Comparison of ENCODE assay signal across 10 cellular contexts in the genomic region with DNA sequence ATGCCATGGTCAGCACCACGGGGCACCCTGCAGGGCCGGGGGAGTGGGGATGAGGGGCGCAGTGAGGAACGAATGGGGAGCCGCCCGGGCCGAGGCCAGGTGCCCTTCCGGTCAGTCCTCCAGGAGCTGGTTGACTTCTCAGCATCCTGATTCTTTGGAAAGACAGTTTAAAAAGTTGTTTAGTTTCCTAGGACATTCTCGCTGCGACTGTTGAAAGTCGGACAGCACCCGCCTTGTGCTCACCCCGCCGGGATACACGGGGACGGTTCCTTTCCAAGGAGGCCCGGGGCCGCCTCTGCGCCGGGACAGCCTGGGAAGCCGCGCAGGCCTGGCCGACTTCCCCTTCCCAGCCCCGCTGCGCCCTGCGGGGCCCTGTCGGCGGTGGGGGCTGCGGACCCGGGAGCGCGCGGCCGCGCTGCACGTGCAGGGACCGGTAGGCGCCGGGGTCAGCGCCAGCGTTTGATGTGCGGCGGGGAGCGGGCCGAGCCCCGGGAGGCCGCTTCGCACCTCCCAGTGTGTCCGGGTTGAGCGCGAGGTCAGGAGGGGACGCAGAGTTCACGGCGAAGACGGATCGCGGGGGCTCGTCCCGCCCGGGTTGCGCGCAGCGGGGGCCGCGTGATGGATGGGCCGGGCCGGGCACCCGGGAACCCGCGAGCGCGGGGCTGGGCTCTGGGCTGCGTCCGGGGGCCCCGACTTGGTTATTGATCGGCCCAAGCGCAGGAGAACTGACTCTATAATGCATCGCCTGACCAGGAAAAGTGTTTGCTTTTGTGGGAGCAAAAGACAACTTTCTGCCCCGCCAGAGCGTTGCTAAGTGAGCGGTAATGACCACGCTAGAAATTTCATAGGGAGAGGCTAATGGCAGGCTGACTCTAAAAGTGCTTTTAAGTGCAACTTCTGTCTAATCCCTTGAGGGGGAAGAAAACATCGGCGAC. TPM values are rescaled to one million over a fixed set of nuclear protein-coding genes. Genes with fewer than 3 reads are reported as not detected.
DNase-seq lines count a peak whose midpoint lies in the region; ATAC-seq and TF ChIP-seq lines count a peak whose summit lies in the region.
"Had no signal": no experiment of that assay in that cellular context is flagged by ENCODE, and none has a peak within 500 bp of the region (broad histone marks: within the 10 kb centered on the region; RNA-seq: fewer than 3 reads in every experiment).

No MANE protein-coding gene starts in this region.

- peak overlapping the region; percentile 16 for H3K9ac ChIP-seq in muscle layer of colon (ENCODE audit: low read length)

- H2AFZ ChIP-seq in OCI-LY7 (ENCODE audit: low read length): no peak overlapping the region

- 21% methylated on average over 26 of the region's 84 CpGs for WGBS in esophagus muscularis mucosa

- no peaks in the 10 kb centered on the region for H3K9me3 ChIP-seq in esophagus muscularis mucosa
- H3K9me3 ChIP-seq in muscle layer of colon (ENCODE audit: low read length): no peaks in the 10 kb centered on the region
- H3K9me3 ChIP-seq in OCI-LY7 (ENCODE audit: low read length): no peaks in the 10 kb centered on the region

- BruUV-seq in OCI-LY7 (replicated peaks; lab: Mats Ljungman, UMichigan): no TSS peak

- no peak for ATAC-seq in HG02981 (IDR thresholded peaks at IDR 0.05; ENCODE audit: unreplicated experiment)

- CTCF ChIA-PET in OCI-LY7 (lab: Charles Lee; ENCODE audit: unreplicated experiment): no interaction called here

- H3K4me1 ChIP-seq in esophagus muscularis mucosa (peaks cover 6 to 20% (median 17%) of the 10 kb centered on the region in 4 donors), muscle layer of colon (ENCODE audit: insufficient read depth, low read length) (peaks cover 5% of the 10 kb centered on the region), OCI-LY7 (ENCODE audit: insufficient read depth, low read length, poor library complexity, severe bottlenecking) (no peaks in the 10 kb centered on the region)

- H3K36me3 ChIP-seq in esophagus muscularis mucosa (no peaks in the 10 kb centered on the region), muscle layer of colon (ENCODE audit: insufficient read depth, low read length) (no peaks in the 10 kb centered on the region), OCI-LY7 (ENCODE audit: insufficient read depth, low read length) (no peaks in the 10 kb centered on the region)

- H3K27me3 ChIP-seq in esophagus muscularis mucosa: no peaks in the 10 kb centered on the region
- no peaks in the 10 kb centered on the region for H3K27me3 ChIP-seq in muscle layer of colon (ENCODE audit: control insufficient read depth in 1 of 2, insufficient read depth in 2 of 2, low read length in 2 of 2)

- POLR2A ChIA-PET in OCI-LY7 (lab: Charles Lee): no interaction called here

- TF ChIP-seq POLR2A in esophagus muscularis mucosa (IDR thresholded peaks at IDR 0.05; ENCODE audit: low read depth): no peak

- no peaks in the 10 kb centered on the region for H4K20me1 ChIP-seq in OCI-LY7 (ENCODE audit: insufficient read depth, low read length)

- DNase-seq in stimulated activated CD4-positive, alpha-beta T cell treated with anti-CD3 and anti-CD28 coated beads, Interleukin-15, amount 100 ng/mL, for 24 hours: peak; percentile 24
- DNase-seq in stimulated activated CD4-positive, alpha-beta T cell treated with anti-CD3 and anti-CD28 coated beads, Interleukin-4, amount 100 ng/mL, for 24 hours: no peak
- DNase-seq in esophagus muscularis mucosa (ENCODE audit: extremely low spot score): no peak
- no peak for DNase-seq in NK-92 (lab: John Stamatoyannopoulos, UW; ENCODE audit: unreplicated experiment)
- DNase-seq in OCI-LY7 (ENCODE audit: low spot score): no peak
- no peak for DNase-seq in NOMO-1 treated with dmso at 0.1 percent for 144 hours (lab: John Stamatoyannopoulos, UW; ENCODE audit: unreplicated experiment)

- TF ChIP-seq CTCF in esophagus muscularis mucosa (IDR thresholded peaks at IDR 0.05) (no peak), OCI-LY7 (conservative IDR thresholded peaks at IDR 0.05; ENCODE audit: low read length) (no peak)

- H3K27ac ChIP-seq in esophagus muscularis mucosa (replicated peaks in 1 of 4) (peak overlapping the region; percentile 53 to 68 (median 58)), muscle layer of colon (ENCODE audit: low read depth, low read length) (peak overlapping the region; percentile 67), OCI-LY7 (ENCODE audit: low read depth, low read length, poor library complexity, severe bottlenecking) (no peak overlapping the region)
- H3K27ac ChIP-seq: SK-N-MC had no signal

- intact Hi-C loops in esophagus muscularis mucosa (cut with DNase I): no loop called here
- intact Hi-C loops in OCI-LY7 (cut with micrococcal nuclease; ENCODE audit: unreplicated experiment): no loop called here

- no peak for TF ChIP-seq EP300 in esophagus muscularis mucosa (IDR thresholded peaks at IDR 0.05)

- H3K9me2 ChIP-seq in OCI-LY7 (ENCODE audit: insufficient read depth, low read length): no peaks in the 10 kb centered on the region

- no peak overlapping the region for H3K4me2 ChIP-seq in OCI-LY7 (ENCODE audit: low read length)

- H3K4me3 ChIP-seq in esophagus muscularis mucosa: peak overlapping the region; percentile 59 to 69 (median 64)
- H3K4me3 ChIP-seq in muscle layer of colon (ENCODE audit: low read depth in 1 of 2, low read length in 2 of 2): peak overlapping the region; percentile 60 to 71
- H3K4me3 ChIP-seq in OCI-LY7 (ENCODE audit: low read depth, low read length, poor library complexity, severe bottlenecking): no peak overlapping the region
- H3K4me3 ChIP-seq: SK-N-MC had no signal

- no peaks in the 10 kb centered on the region for H3K79me2 ChIP-seq in OCI-LY7 (ENCODE audit: insufficient read depth, low read depth, low read length)

RNA-seq across cellular contexts. Expression of gene SMIM21, which starts 28.0 kb away (rescaled TPM):
- not detected for total RNA-seq in esophagus muscularis mucosa
- not detected in 2 replicates for total RNA-seq in OCI-LY7 (2014; rRNA removed; shearing (Covaris generic))
- not detected in 2 replicates for total RNA-seq in OCI-LY7 (2022)
- total RNA-seq: pulmonary artery endothelial cell had no signal
